19 cellular contexts compared by ENCODE assay signal in the genomic region with DNA sequence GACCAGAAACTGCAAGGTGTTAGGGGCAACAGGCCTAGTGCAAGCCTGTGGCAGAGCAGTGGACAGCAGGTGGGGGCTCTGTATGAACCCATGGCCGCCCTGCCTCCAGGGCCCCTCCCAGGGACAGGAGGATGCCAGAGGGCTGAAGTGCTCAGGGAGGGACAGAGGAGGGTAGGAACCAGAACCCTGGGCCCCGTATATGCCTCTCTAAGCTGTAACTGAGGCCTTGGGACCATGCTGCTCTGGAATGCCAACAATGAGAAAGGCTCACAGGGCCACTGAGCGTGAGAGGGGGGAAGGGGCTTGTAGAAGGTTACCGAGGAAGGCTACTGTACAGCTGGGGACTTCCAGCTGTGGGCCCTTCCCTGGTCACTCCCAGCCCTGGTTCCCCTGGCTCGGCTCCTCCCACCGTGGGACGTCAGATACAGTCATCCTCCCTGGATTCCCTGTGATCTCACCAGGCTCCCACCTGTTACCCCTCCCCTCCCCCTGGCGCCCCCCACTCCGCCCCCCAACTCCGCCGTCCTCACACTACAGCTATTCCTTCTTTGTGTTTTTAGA. TPM values are rescaled to one million over a fixed set of nuclear protein-coding genes. Genes with fewer than 3 reads are reported as not detected.
A peak's percentile ranks its signal among the peaks of the same experiment; 100 is the strongest.
DNase-seq lines count a peak whose midpoint lies in the region; ATAC-seq and TF ChIP-seq lines count a peak whose summit lies in the region.
"Had no signal": no experiment of that assay in that cellular context is flagged by ENCODE, and none has a peak within 500 bp of the region (broad histone marks: within the 10 kb centered on the region; RNA-seq: fewer than 3 reads in every experiment).

No MANE protein-coding gene starts in this region.

- peak overlapping the region; percentile 11 for H3K9ac ChIP-seq in HUES6 (ENCODE audit: low read length)
- H3K9ac ChIP-seq in skeletal muscle tissue (ENCODE audit: low read depth in 1 of 3, low read length in 3 of 3) = peak overlapping the region in 1 of 3 donors; percentile 25
- H3K9ac ChIP-seq: BLaER1 treated with 17β-estradiol and CSF1 and Interleukin-3, amounts not matched to agents 10 nM and 100 nM had no signal

- intact Hi-C loops in Right ventricle myocardium superior (cut with DNase I) (no loop called here), right lobe of liver (cut with DNase I) (no loop called here)

- H3K4me3 ChIP-seq in HUES6 (ENCODE audit: low read depth, low read length) = peak overlapping the region; percentile 19; the same call in 1 of the 2 replicates
- H3K4me3 ChIP-seq in right lobe of liver = no peak overlapping the region
- H3K4me3 ChIP-seq in skeletal muscle tissue (ENCODE audit: low read length in 3 of 3) = no peak overlapping the region
- H3K4me3 ChIP-seq: ascending aorta; BLaER1 treated with 17β-estradiol and CSF1 and Interleukin-3, amounts not matched to agents 10 nM and 100 nM had no signal

- H3K9me3 ChIP-seq in HUES6 (ENCODE audit: control insufficient read depth, insufficient read depth, low read depth, low read length) (no peaks in the 10 kb centered on the region), right lobe of liver (no peaks in the 10 kb centered on the region), skeletal muscle tissue (ENCODE audit: control insufficient read depth in 3 of 3, low read length in 3 of 3) (no peaks in the 10 kb centered on the region)
- H3K9me3 ChIP-seq: ascending aorta; BLaER1 treated with 17β-estradiol and CSF1 and Interleukin-3, amounts not matched to agents 10 nM and 100 nM had no signal

- no peak for TF ChIP-seq POLR2A in right lobe of liver (IDR thresholded peaks at IDR 0.05)

- no peaks in the 10 kb centered on the region for H3K36me3 ChIP-seq in HUES6 (ENCODE audit: control insufficient read depth, insufficient read depth, low read length)
- H3K36me3 ChIP-seq in right lobe of liver = no peaks in the 10 kb centered on the region
- no peaks in the 10 kb centered on the region for H3K36me3 ChIP-seq in skeletal muscle tissue (ENCODE audit: control insufficient read depth in 3 of 3, insufficient read depth in 3 of 3, low read length in 3 of 3)
- H3K36me3 ChIP-seq: ascending aorta; BLaER1 treated with 17β-estradiol and CSF1 and Interleukin-3, amounts not matched to agents 10 nM and 100 nM had no signal

- ATAC-seq in Right ventricle myocardium superior (ENCODE audit: poor library complexity) (peak; percentile 66), right lobe of liver (peak; percentile 26 to 59 (median 39)), HG03139 (IDR thresholded peaks at IDR 0.05; ENCODE audit: unreplicated experiment) (no peak)

- WGBS in right lobe of liver (ENCODE audit: insufficient coverage, low coverage, low lambda C conversion rate, missing lambda C conversion rate) = 59% methylated on average over 8 of the region's 11 CpGs

- H3K27me3 ChIP-seq in HUES6 (ENCODE audit: control insufficient read depth, insufficient read depth, low read length) = no peaks in the 10 kb centered on the region
- H3K27me3 ChIP-seq in right lobe of liver = no peaks in the 10 kb centered on the region
- no peaks in the 10 kb centered on the region for H3K27me3 ChIP-seq in skeletal muscle tissue (ENCODE audit: control insufficient read depth in 3 of 3, insufficient read depth in 3 of 3, low read length in 3 of 3)
- H3K27me3 ChIP-seq: ascending aorta; BLaER1 treated with 17β-estradiol and CSF1 and Interleukin-3, amounts not matched to agents 10 nM and 100 nM had no signal

- H3K27ac ChIP-seq in HUES6 (ENCODE audit: low read depth, low read length) (no peak overlapping the region), right lobe of liver (no peak overlapping the region), skeletal muscle tissue (ENCODE audit: low read depth, low read length) (peak overlapping the region; percentile 45)
- H3K27ac ChIP-seq: ascending aorta; BLaER1 treated with 17β-estradiol and CSF1 and Interleukin-3, amounts not matched to agents 10 nM and 100 nM had no signal

- H3K4me1 ChIP-seq in HUES6 (ENCODE audit: control insufficient read depth, insufficient read depth, low read length) = peaks cover 11% of the 10 kb centered on the region
- H3K4me1 ChIP-seq in right lobe of liver = no peaks in the 10 kb centered on the region
- H3K4me1 ChIP-seq in skeletal muscle tissue (ENCODE audit: control insufficient read depth in 3 of 3, insufficient read depth in 3 of 3, low read length in 3 of 3) = peaks cover 0 to 24% (median 20%) of the 10 kb centered on the region in 3 donors
- H3K4me1 ChIP-seq: ascending aorta had no signal

- no peak for TF ChIP-seq CTCF in right lobe of liver (IDR thresholded peaks at IDR 0.05)

- DNase-seq in Right ventricle myocardium superior = no peak
- no peak for DNase-seq in right lobe of liver
- no peak for DNase-seq in activated gamma-delta T cell treated with Interleukin-2 at 50 U/mL for 16 hours
- DNase-seq in NCI-H748 treated with DMSO at 0.1 percent for 48 hours (lab: John Stamatoyannopoulos, UW) = no peak
- no peak for DNase-seq in GDM1 (lab: John Stamatoyannopoulos, UW)
- DNase-seq: activated CD4-positive, alpha-beta T cell treated with anti-CD3 and anti-CD28 coated beads, Interleukin-2, amount 50 U/mL, for 4 hours; DMS79; Karpas-422; NCI-H187; NCI-H524; stimulated activated CD4-positive, alpha-beta T cell treated with anti-CD3 and anti-CD28 coated beads, Interleukin-4, amount 100 ng/mL, for 4 hours; stimulated activated naive CD4-positive, alpha-beta T cell treated with Interleukin-2 at 50 U/mL for 16 hours had no signal

RNA-seq across cellular contexts. Expression of a gene that starts 21.1 kb away (rescaled TPM):
- 155 TPM for total RNA-seq in Right ventricle myocardium superior
- 10 to 100 TPM; 10.4 to 25.1 (median 16.6) TPM for total RNA-seq in right lobe of liver
- 6.3 TPM for total RNA-seq in skeletal muscle tissue
- total RNA-seq: lung microvascular endothelial cell, RPMI7951 had no signal
